Comparison of ENCODE assay signal across 8 cellular contexts in the genomic region with DNA sequence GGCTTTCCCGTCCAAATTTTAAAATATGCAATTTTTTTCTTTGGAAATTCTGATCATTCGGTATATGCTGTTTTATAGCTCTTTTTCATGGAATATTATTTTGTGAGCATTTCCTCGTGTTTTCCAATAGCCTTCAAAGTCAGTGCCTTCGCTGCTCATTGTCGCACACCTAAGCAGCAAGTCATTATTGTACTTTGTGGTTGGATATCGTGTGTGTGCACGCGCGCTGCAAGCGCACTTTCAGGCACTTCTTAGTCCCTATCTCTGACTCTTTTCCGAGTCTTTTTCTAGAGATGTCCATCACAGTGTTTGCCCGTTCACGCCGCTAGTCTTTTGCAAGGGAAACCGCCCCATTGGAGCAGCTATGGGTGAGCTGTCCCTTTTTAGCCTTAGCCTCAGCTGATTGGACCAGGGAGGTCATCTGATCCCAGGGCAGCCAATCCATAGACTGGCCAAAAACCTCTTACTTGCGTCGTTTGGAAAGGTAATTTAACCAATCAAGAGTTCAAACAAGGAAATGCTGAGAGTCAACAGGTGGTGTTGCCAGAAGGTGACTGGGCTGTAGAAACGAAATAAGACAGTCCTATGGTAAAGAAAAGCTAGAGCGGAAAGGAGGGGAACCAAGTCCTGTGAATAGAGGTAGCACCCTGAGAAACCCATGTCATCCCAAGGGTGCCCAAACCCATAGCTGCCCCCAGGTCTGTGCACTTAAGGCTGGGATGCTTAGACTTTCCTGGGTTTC. TPM values are rescaled to one million over a fixed set of nuclear protein-coding genes. Genes with fewer than 3 reads are reported as not detected.
A peak's percentile ranks its signal among the peaks of the same experiment; 100 is the strongest.
DNase-seq lines count a peak whose midpoint lies in the region; ATAC-seq, FAIRE-seq and TF ChIP-seq lines count a peak whose summit lies in the region.

No MANE protein-coding gene starts in this region.

- peak in 1 of 2 donors; percentile 28 for TF ChIP-seq POLR2A in uterus (IDR thresholded peaks at IDR 0.05)

- no peaks in the 10 kb centered on the region for H3K27me3 ChIP-seq in CD4-positive, alpha-beta memory T cell (ENCODE audit: insufficient read depth, low read length)
- H3K27me3 ChIP-seq in Loucy (ENCODE audit: insufficient read depth, low read length, poor library complexity, severe bottlenecking) = peaks cover 26% of the 10 kb centered on the region
- H3K27me3 ChIP-seq in pancreas = no peaks in the 10 kb centered on the region
- no peaks in the 10 kb centered on the region for H3K27me3 ChIP-seq in uterus

- peak overlapping the region; percentile 10 to 36 for H3K4me3 ChIP-seq in CD4-positive, alpha-beta memory T cell (ENCODE audit: low read length in 2 of 2)
- peak overlapping the region; percentile 92 for H3K4me3 ChIP-seq in Loucy (ENCODE audit: low read length, poor library complexity, severe bottlenecking)
- H3K4me3 ChIP-seq in pancreas = peak overlapping the region; percentile 21 to 67 (median 52)
- H3K4me3 ChIP-seq in uterus = peak overlapping the region; percentile 56 to 66

- peaks cover 12 to 29% (median 21%) of the 10 kb centered on the region in 4 donors for H3K4me1 Mint-ChIP-seq in CD4-positive, alpha-beta memory T cell

- peak; percentile 65 to 78 (median 68) for DNase-seq in CD4-positive, alpha-beta memory T cell
- DNase-seq in SK-N-DZ (ENCODE audit: low spot score) (peak; percentile 64), amygdala (lab: John Stamatoyannopoulos, UW) (peak in 49 of 56 donors; percentile 22 to 88 (median 57)), cardiac septum (ENCODE audit: low spot score) (peak; percentile 86), pancreas (peak; percentile 75 to 90 (median 87)), uterus (peak; percentile 70 to 76)

- H3K79me2 ChIP-seq in Loucy (ENCODE audit: insufficient read depth, low read length) = peaks cover 23% of the 10 kb centered on the region

- H3K36me3 ChIP-seq in CD4-positive, alpha-beta memory T cell (ENCODE audit: insufficient read depth, low read length) = peaks cover 6% of the 10 kb centered on the region
- H3K36me3 ChIP-seq in Loucy (ENCODE audit: insufficient read depth, low read length) (peaks cover 23% of the 10 kb centered on the region; the same call in 1 of the 2 replicates), pancreas (peaks cover 0 to 23% (median 13%) of the 10 kb centered on the region in 3 donors), uterus (no peaks in the 10 kb centered on the region)

- H3K4me1 ChIP-seq in CD4-positive, alpha-beta memory T cell (ENCODE audit: insufficient read depth, low read length) = peaks cover 12% of the 10 kb centered on the region
- H3K4me1 ChIP-seq in Loucy (ENCODE audit: insufficient read depth, low read length, poor library complexity, severe bottlenecking) = peaks cover 20% of the 10 kb centered on the region
- H3K4me1 ChIP-seq in pancreas = peaks cover 0 to 4% (median 0%) of the 10 kb centered on the region in 3 donors
- H3K4me1 ChIP-seq in uterus = no peaks in the 10 kb centered on the region

- no peaks in the 10 kb centered on the region for H4K20me1 ChIP-seq in Loucy (ENCODE audit: insufficient read depth, low read length, poor library complexity, severe bottlenecking)

- peak overlapping the region; percentile 99 for H3K9ac ChIP-seq in Loucy (ENCODE audit: low read depth, low read length, poor library complexity, severe bottlenecking)

- ATAC-seq in GM21390 (IDR thresholded peaks at IDR 0.05; ENCODE audit: unreplicated experiment) (peak; percentile 75), pancreas (peak; percentile 87 to 93 (median 88))

- H3K4me3 Mint-ChIP-seq in CD4-positive, alpha-beta memory T cell = peak overlapping the region; percentile 88 to 92 (median 89)

- intact Hi-C loops in CD4-positive, alpha-beta memory T cell (cut with micrococcal nuclease) = loop anchor here (5.0 kb wide), 3 partner anchors 87 to 282 kb away; a partner anchor contains a TSS
- intact Hi-C loops in cardiac septum (cut with DNase I) = loop anchor here (5.0 kb wide), 1 partner anchor 87 kb away; a partner anchor contains a TSS
- intact Hi-C loops in pancreas (cut with DNase I) = no loop called here
- intact Hi-C loops in uterus (cut with DNase I; ENCODE audit: low total_unique reads) = no loop called here

- peak overlapping the region; percentile 76 for H2AFZ ChIP-seq in Loucy (ENCODE audit: low read length)

- CTCF ChIA-PET in CD4-positive, alpha-beta memory T cell (lab: Charles Lee; ENCODE audit: partially characterized antibody) = interaction anchor here (0.9 to 1.7 kb wide), 4 partner anchors 8 to 40 kb away, joined by 3 to 4 read pairs (median 3); no protein-coding TSS in a partner anchor

- peak overlapping the region; percentile 4 for H3K27ac ChIP-seq in CD4-positive, alpha-beta memory T cell (ENCODE audit: low read depth, low read length)
- H3K27ac ChIP-seq in pancreas = peak overlapping the region; percentile 85 to 91 (median 90)
- peak overlapping the region; percentile 93 to 97 for H3K27ac ChIP-seq in uterus

- H3K4me2 ChIP-seq in Loucy (ENCODE audit: low read depth, low read length, poor library complexity, severe bottlenecking) = peak overlapping the region; percentile 92

- H3K9me3 ChIP-seq in CD4-positive, alpha-beta memory T cell (ENCODE audit: control insufficient read depth in 1 of 2, low read length in 2 of 2) = no peaks in the 10 kb centered on the region
- H3K9me3 ChIP-seq in Loucy (ENCODE audit: insufficient read depth, low read depth, low read length) (no peaks in the 10 kb centered on the region), pancreas (no peaks in the 10 kb centered on the region), uterus (no peaks in the 10 kb centered on the region)

- FAIRE-seq in pancreas (lab: Jason Lieb, UNC) = peak; percentile 94

- TF ChIP-seq CTCF in Loucy (conservative IDR thresholded peaks at IDR 0.05; ENCODE audit: low read length) = no peak
- no peak for TF ChIP-seq CTCF in pancreas (IDR thresholded peaks at IDR 0.05)
- TF ChIP-seq CTCF in uterus (IDR thresholded peaks at IDR 0.05) = peak in 1 of 4 experiments; percentile 18

- POLR2A ChIA-PET in CD4-positive, alpha-beta memory T cell (lab: Charles Lee; ENCODE audit: partially characterized antibody) = interaction anchor here (0.9 to 4.3 kb wide), 11 partner anchors 8 to 608 kb away, joined by 3 to 41 read pairs (median 6); a partner anchor contains a TSS

- H3K27ac Mint-ChIP-seq in CD4-positive, alpha-beta memory T cell = peak overlapping the region; percentile 70 to 93 (median 89)

- peaks cover 0 to 4% of the 10 kb centered on the region in 2 donors for H3K27me3 Mint-ChIP-seq in CD4-positive, alpha-beta memory T cell

- H3F3A ChIP-seq in Loucy (ENCODE audit: low read depth) = no peaks in the 10 kb centered on the region

- no peaks in the 10 kb centered on the region for H3K9me2 ChIP-seq in Loucy (replicated peaks; ENCODE audit: low read depth, low read length)

- H3K36me3 Mint-ChIP-seq in CD4-positive, alpha-beta memory T cell = peaks cover 9 to 28% of the 10 kb centered on the region in 2 donors

- H3K9me3 Mint-ChIP-seq in CD4-positive, alpha-beta memory T cell = peaks cover 0 to 2% (median 0%) of the 10 kb centered on the region in 8 donors

- WGBS in pancreas, 2 donors = 5 to 9% methylated on average over 19 of the region's 19 CpGs

RNA-seq across cellular contexts. Expression of a gene that starts 0.7 kb away (rescaled TPM):
- total RNA-seq in CD4-positive, alpha-beta memory T cell = 10 to 100 TPM; 30.7 to 33.9 TPM
- 1 to 10 TPM; 7.3 to 7.7 TPM for polyA plus RNA-seq in CD4-positive, alpha-beta memory T cell
- polyA plus RNA-seq in SK-N-DZ (2014; cell fraction: cytosol; rRNA removed) = 4.0 and 6.6 TPM in 2 replicates
- 7.3 and 7.8 TPM in 2 replicates for polyA plus RNA-seq in SK-N-DZ (2014; cell fraction: nucleus; rRNA removed)
- 26.3 TPM for total RNA-seq in cardiac septum
- 10 to 100 TPM; 39.9 to 73.1 (median 55.0) TPM for total RNA-seq in pancreas
- polyA plus RNA-seq in pancreas = 100 to 1,000 TPM; 229 to 235 TPM
- 10 to 100 TPM; 34.8 to 84.7 (median 70.5) TPM for total RNA-seq in uterus

Comparison
In these comparisons a context has a peak if more than half of its experiments do, and no peak if none do; other contexts are left out.
1. Peak in every context shown above with its lines: DNase-seq, ATAC-seq, H3K4me3 ChIP-seq and H3K27ac ChIP-seq.
2. H3K27ac ChIP-seq: peak in every context shown above with its lines; median percentile 95 in uterus; 90 in pancreas; 4 in CD4-positive, alpha-beta memory T cell.
3. H3K4me3 ChIP-seq: peak in every context shown above with its lines; median percentile 92 in Loucy; 61 in uterus; 52 in pancreas; 23 in CD4-positive, alpha-beta memory T cell.
4. intact Hi-C loops: an anchor here in CD4-positive, alpha-beta memory T cell (5.0 kb wide) and cardiac septum (5.0 kb wide); none called in pancreas and uterus.